Comparison of ENCODE assay signal across 8 cellular contexts in genomic region chr16:70688266-70688742, GRCh38. TPM values are rescaled to one million over a fixed set of nuclear protein-coding genes. Genes with fewer than 3 reads are reported as not detected.
DNase-seq lines count a peak whose midpoint lies in the region; ATAC-seq and TF ChIP-seq lines count a peak whose summit lies in the region.

No MANE protein-coding gene starts in this region.

- H3K18ac ChIP-seq in mesendoderm (ENCODE audit: low read length): no peak overlapping the region

- H3K36me3 ChIP-seq in mesendoderm (ENCODE audit: control insufficient read depth, insufficient read depth, low read length): no peaks in the 10 kb centered on the region
- no peaks in the 10 kb centered on the region for H3K36me3 ChIP-seq in PC-3 (ENCODE audit: low read depth, low read length)

- H2BK120ac ChIP-seq in mesendoderm (ENCODE audit: low read depth, low read length): no peak overlapping the region

- H4K20me1 ChIP-seq in PC-3 (ENCODE audit: low read length): no peaks in the 10 kb centered on the region

- no peaks in the 10 kb centered on the region for H3K9me2 ChIP-seq in PC-3 (replicated peaks; ENCODE audit: low read length)

- POLR2A ChIA-PET in PC-3 (lab: Charles Lee; ENCODE audit: unreplicated experiment): no interaction called here

- H2BK5ac ChIP-seq in mesendoderm (ENCODE audit: low read length): no peak overlapping the region

- H3K79me1 ChIP-seq in mesendoderm (ENCODE audit: low read length): peaks cover 2% of the 10 kb centered on the region

- H3K9ac ChIP-seq in mesendoderm (ENCODE audit: low read length): no peak overlapping the region
- no peak overlapping the region for H3K9ac ChIP-seq in PC-3 (ENCODE audit: low read length)

- peak; percentile 12 for ATAC-seq in SK-N-SH treated with all-trans-retinoic acid at 6 μM for 48 hours
- ATAC-seq in PC-3: no peak
- no peak for ATAC-seq in GM18868 (IDR thresholded peaks at IDR 0.05; ENCODE audit: unreplicated experiment)

- no peaks in the 10 kb centered on the region for H3K79me2 ChIP-seq in mesendoderm (ENCODE audit: control insufficient read depth, insufficient read depth, low read length)
- peaks cover 21% of the 10 kb centered on the region for H3K79me2 ChIP-seq in PC-3 (ENCODE audit: low read length)

- no peak overlapping the region for H3K4me3 ChIP-seq in AG10803 (ENCODE audit: low read length)
- no peak overlapping the region for H3K4me3 ChIP-seq in fibroblast of villous mesenchyme (ENCODE audit: low read depth, low read length)
- H3K4me3 ChIP-seq in mesendoderm (ENCODE audit: low read length): no peak overlapping the region
- H3K4me3 ChIP-seq in PC-3 (ENCODE audit: low read length): no peak overlapping the region

- no peaks in the 10 kb centered on the region for H3K9me3 ChIP-seq in PC-3 (ENCODE audit: low read length)

- no peak overlapping the region for H4K5ac ChIP-seq in mesendoderm (ENCODE audit: low read length)

- no CpG with 5 or more reads among the region's 8 CpGs for WGBS in mesendoderm (ENCODE audit: extremely low coverage, insufficient coverage, low lambda C conversion rate)

- intact Hi-C loops in PC-3 (cut with micrococcal nuclease): no loop called here

- no peak overlapping the region for H3K23ac ChIP-seq in mesendoderm (ENCODE audit: low read length)

- no peaks in the 10 kb centered on the region for H3K4me1 ChIP-seq in mesendoderm (ENCODE audit: control insufficient read depth, low read depth, low read length)
- H3K4me1 ChIP-seq in PC-3 (ENCODE audit: insufficient read depth, low read length): peaks cover 20% of the 10 kb centered on the region

- H4K8ac ChIP-seq in mesendoderm (ENCODE audit: low read depth, low read length): no peak overlapping the region

- H2AK5ac ChIP-seq in mesendoderm (ENCODE audit: low read length): no peak overlapping the region

- DNase-seq in AG10803 (ENCODE audit: low read depth): peak; percentile 89
- DNase-seq in fibroblast of villous mesenchyme (ENCODE audit: low read depth): peak; percentile 86
- peak in 55 of 56 donors; percentile 36 to 93 (median 85) for DNase-seq in nucleus accumbens (lab: John Stamatoyannopoulos, UW)
- no peak for DNase-seq in mesendoderm
- no peak for DNase-seq in NCI-H82 treated with DMSO at 0.1 percent for 48 hours (lab: John Stamatoyannopoulos, UW; ENCODE audit: unreplicated experiment)
- DNase-seq in PC-3: no peak

- H3K27ac ChIP-seq in mesendoderm (ENCODE audit: low read depth, low read length): no peak overlapping the region
- no peak overlapping the region for H3K27ac ChIP-seq in PC-3 (ENCODE audit: low read length)

- H3K56ac ChIP-seq in mesendoderm (ENCODE audit: low read length): no peak overlapping the region

- H3K4me2 ChIP-seq in mesendoderm (ENCODE audit: low read length) (no peak overlapping the region), PC-3 (ENCODE audit: low read length) (no peak overlapping the region)

- H3F3A ChIP-seq in PC-3 (ENCODE audit: low read length, unreplicated experiment): no peaks in the 10 kb centered on the region

- TF ChIP-seq CTCF in AG10803 (conservative IDR thresholded peaks at IDR 0.05; ENCODE audit: low read length): no peak
- TF ChIP-seq CTCF in fibroblast of villous mesenchyme (IDR thresholded peaks at IDR 0.05; ENCODE audit: insufficient read depth, low read depth, low read length): no peak
- no peak for TF ChIP-seq CTCF in PC-3 (conservative IDR thresholded peaks at IDR 0.05; ENCODE audit: low read depth, low read length)

- H3K27me3 ChIP-seq in mesendoderm (ENCODE audit: insufficient read depth, low read length, poor library complexity): no peaks in the 10 kb centered on the region
- no peaks in the 10 kb centered on the region for H3K27me3 ChIP-seq in PC-3 (ENCODE audit: low read length)

- CTCF ChIA-PET in PC-3 (lab: Charles Lee): no interaction called here

- no TSS peak for BruUV-seq in PC-3 (replicated peaks; lab: Mats Ljungman, UMichigan)

- H2BK15ac ChIP-seq in mesendoderm (replicated peaks; ENCODE audit: low read depth): no peak overlapping the region

- no peak overlapping the region for H3K4ac ChIP-seq in mesendoderm (ENCODE audit: low read depth, low read length)

- H2AFZ ChIP-seq in PC-3 (ENCODE audit: low read length): no peak overlapping the region

TF ChIP-seq in SK-N-SH treated with all-trans-retinoic acid at 6 μM for 48 hours, 23 proteins besides CTCF, POLR2A, EP300 and RAD21:
- TF ChIP-seq CSRNP3 (CRISPR knock-in tag; IDR thresholded peaks at IDR 0.05): no peak
- TF ChIP-seq, protein P1, sequence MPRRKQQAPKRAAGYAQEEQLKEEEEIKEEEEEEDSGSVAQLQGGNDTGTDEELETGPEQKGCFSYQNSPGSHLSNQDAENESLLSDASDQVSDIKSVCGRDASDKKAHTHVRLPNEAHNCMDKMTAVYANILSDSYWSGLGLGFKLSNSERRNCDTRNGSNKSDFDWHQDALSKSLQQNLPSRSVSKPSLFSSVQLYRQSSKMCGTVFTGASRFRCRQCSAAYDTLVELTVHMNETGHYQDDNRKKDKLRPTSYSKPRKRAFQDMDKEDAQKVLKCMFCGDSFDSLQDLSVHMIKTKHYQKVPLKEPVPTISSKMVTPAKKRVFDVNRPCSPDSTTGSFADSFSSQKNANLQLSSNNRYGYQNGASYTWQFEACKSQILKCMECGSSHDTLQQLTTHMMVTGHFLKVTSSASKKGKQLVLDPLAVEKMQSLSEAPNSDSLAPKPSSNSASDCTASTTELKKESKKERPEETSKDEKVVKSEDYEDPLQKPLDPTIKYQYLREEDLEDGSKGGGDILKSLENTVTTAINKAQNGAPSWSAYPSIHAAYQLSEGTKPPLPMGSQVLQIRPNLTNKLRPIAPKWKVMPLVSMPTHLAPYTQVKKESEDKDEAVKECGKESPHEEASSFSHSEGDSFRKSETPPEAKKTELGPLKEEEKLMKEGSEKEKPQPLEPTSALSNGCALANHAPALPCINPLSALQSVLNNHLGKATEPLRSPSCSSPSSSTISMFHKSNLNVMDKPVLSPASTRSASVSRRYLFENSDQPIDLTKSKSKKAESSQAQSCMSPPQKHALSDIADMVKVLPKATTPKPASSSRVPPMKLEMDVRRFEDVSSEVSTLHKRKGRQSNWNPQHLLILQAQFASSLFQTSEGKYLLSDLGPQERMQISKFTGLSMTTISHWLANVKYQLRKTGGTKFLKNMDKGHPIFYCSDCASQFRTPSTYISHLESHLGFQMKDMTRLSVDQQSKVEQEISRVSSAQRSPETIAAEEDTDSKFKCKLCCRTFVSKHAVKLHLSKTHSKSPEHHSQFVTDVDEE (CRISPR knock-in tag; IDR thresholded peaks at IDR 0.05): peak; percentile 46; the same call in 1 of the 2 replicates

RNA-seq across cellular contexts. Expression of gene MTSS2, which starts 2.5 kb away (rescaled TPM):
- total RNA-seq in fibroblast of villous mesenchyme: 74.1 and 97.6 TPM in 2 replicates
- polyA plus RNA-seq in mesendoderm (2013, experiment 1 of 2): 43.1 TPM
- polyA plus RNA-seq in mesendoderm (2013, experiment 2 of 2): 46.9 TPM
- total RNA-seq in PC-3 (2014; rRNA removed): 18.7 and 39.2 TPM in 2 replicates

RNA-seq across cellular contexts. Expression of gene IL34, which starts 41.9 kb away (rescaled TPM):
- total RNA-seq in fibroblast of villous mesenchyme (1.3 and 1.7 TPM in 2 replicates), PC-3 (2014; rRNA removed) (not detected in 2 replicates)
- 4.1 TPM for polyA plus RNA-seq in mesendoderm (2013, experiment 1 of 2)
- 4.1 TPM for polyA plus RNA-seq in mesendoderm (2013, experiment 2 of 2)

Comparison
In these comparisons a context has a peak if more than half of its experiments do, and no peak if none do; other contexts are left out.
1. DNase-seq: peak in AG10803 (single experiment), fibroblast of villous mesenchyme (single experiment) and nucleus accumbens (55 of 56); none in mesendoderm (single experiment), NCI-H82 treated with DMSO at 0.1 percent for 48 hours (single experiment) and PC-3 (single experiment).